Comparison of ENCODE assay signal across 10 cellular contexts in the genomic region with DNA sequence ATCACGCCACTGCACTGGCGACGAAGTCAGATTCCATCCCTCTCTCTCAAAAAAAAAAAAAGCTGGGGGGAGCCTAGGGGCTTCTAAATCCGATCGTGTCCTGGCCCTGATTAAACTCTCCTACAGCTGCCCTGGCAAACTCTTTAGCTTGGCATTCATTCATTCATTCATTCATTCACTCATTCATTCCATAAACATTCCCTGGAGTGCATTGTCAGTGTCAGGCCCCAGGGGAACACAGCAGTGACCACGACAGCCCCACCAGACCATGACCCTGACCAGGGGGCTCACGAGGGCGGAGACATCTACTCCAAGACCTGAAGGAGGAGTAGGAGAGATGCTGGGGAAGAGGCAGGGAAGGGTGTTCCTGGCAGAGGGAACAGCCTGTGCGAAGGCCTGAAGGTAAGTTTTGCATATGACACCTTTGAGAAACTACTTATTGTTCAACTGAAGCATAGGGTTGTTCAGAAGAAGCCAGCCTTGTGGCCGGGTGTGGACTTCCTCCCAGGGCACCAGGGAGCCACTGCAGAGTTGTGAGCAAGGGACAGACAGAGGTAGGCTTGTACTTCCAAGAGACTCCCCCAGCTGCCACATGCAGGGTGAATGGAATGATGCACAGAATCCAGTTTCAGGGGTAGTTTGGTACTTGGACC. TPM values are rescaled to one million over a fixed set of nuclear protein-coding genes. Genes with fewer than 3 reads are reported as not detected.
DNase-seq lines count a peak whose midpoint lies in the region; ATAC-seq lines count a peak whose summit lies in the region.
"Had no signal": no experiment of that assay in that cellular context is flagged by ENCODE, and none has a peak within 500 bp of the region (broad histone marks: within the 10 kb centered on the region; RNA-seq: fewer than 3 reads in every experiment).

No MANE protein-coding gene starts in this region.

- no peak overlapping the region for H3K4me3 Mint-ChIP-seq in activated CD4-positive, alpha-beta T cell treated with anti-CD3 and anti-CD28 coated beads for 36 hours
- no peak overlapping the region for H3K4me3 Mint-ChIP-seq in effector memory CD8-positive, alpha-beta T cell
- no peak overlapping the region for H3K4me3 Mint-ChIP-seq in stimulated activated effector memory CD8-positive, alpha-beta T cell treated with anti-CD3 and anti-CD28 coated beads, Interleukin-12 subunit alpha, Interleukin-12 subunit beta, amount 100 ng/mL, for 72 hours
- H3K4me3 Mint-ChIP-seq: stimulated activated naive CD8-positive, alpha-beta T cell treated with anti-CD3 and anti-CD28 coated beads, Interleukin-15, Interleukin-2, amounts not matched to agents 100 ng/mL and 50 ng/mL, for 24 hours had no signal

- ATAC-seq in activated CD4-positive, alpha-beta T cell treated with anti-CD3 and anti-CD28 coated beads for 36 hours, result peak; percentile 66
- ATAC-seq in HG03571 (IDR thresholded peaks at IDR 0.05; ENCODE audit: unreplicated experiment) (peak; percentile 8), HG03520 (IDR thresholded peaks at IDR 0.05; ENCODE audit: unreplicated experiment) (no peak)
- ATAC-seq in effector memory CD8-positive, alpha-beta T cell (replicated peaks), result peak; percentile 47
- peak; percentile 73 for ATAC-seq in stimulated activated effector memory CD8-positive, alpha-beta T cell treated with anti-CD3 and anti-CD28 coated beads, Interleukin-12 subunit alpha, Interleukin-12 subunit beta, amount 100 ng/mL, for 72 hours

- POLR2A ChIA-PET in activated CD4-positive, alpha-beta T cell treated with anti-CD3 and anti-CD28 coated beads for 36 hours (lab: Charles Lee), result interaction anchor here (0.6 to 2.2 kb wide), 4 partner anchors 29 to 108 kb away, joined by 4 to 20 read pairs (median 6); no protein-coding TSS in a partner anchor

- peaks cover 4% of the 10 kb centered on the region for H3K27me3 Mint-ChIP-seq in activated CD4-positive, alpha-beta T cell treated with anti-CD3 and anti-CD28 coated beads for 36 hours
- peaks cover 0 to 10% of the 10 kb centered on the region in 2 donors for H3K27me3 Mint-ChIP-seq in effector memory CD8-positive, alpha-beta T cell
- H3K27me3 Mint-ChIP-seq: stimulated activated naive CD8-positive, alpha-beta T cell treated with anti-CD3 and anti-CD28 coated beads, Interleukin-15, Interleukin-2, amounts not matched to agents 100 ng/mL and 50 ng/mL, for 24 hours had no signal

- peak overlapping the region; percentile 13 for H3K27ac Mint-ChIP-seq in activated CD4-positive, alpha-beta T cell treated with anti-CD3 and anti-CD28 coated beads for 36 hours
- no peak overlapping the region for H3K27ac Mint-ChIP-seq in effector memory CD8-positive, alpha-beta T cell
- no peak overlapping the region for H3K27ac Mint-ChIP-seq in stimulated activated effector memory CD8-positive, alpha-beta T cell treated with anti-CD3 and anti-CD28 coated beads, Interleukin-12 subunit alpha, Interleukin-12 subunit beta, amount 100 ng/mL, for 72 hours

- peaks cover 33% of the 10 kb centered on the region for H3K4me1 Mint-ChIP-seq in activated CD4-positive, alpha-beta T cell treated with anti-CD3 and anti-CD28 coated beads for 36 hours
- peaks cover 13 to 21% of the 10 kb centered on the region in 2 donors for H3K4me1 Mint-ChIP-seq in effector memory CD8-positive, alpha-beta T cell (ENCODE audit: low read depth in 2 of 2)
- peaks cover 40% of the 10 kb centered on the region for H3K4me1 Mint-ChIP-seq in stimulated activated effector memory CD8-positive, alpha-beta T cell treated with anti-CD3 and anti-CD28 coated beads, Interleukin-12 subunit alpha, Interleukin-12 subunit beta, amount 100 ng/mL, for 72 hours

- intact Hi-C loops in activated CD4-positive, alpha-beta T cell treated with anti-CD3 and anti-CD28 coated beads for 36 hours (cut with DNase I, micrococcal nuclease), result loop anchor here (1.0 to 5.0 kb wide), 2 partner anchors 36 to 152 kb away; no protein-coding TSS in a partner anchor

- DNase-seq in activated CD4-positive, alpha-beta T cell treated with anti-CD3 and anti-CD28 coated beads for 36 hours, result no peak
- DNase-seq in activated CD4-positive, alpha-beta T cell treated with anti-CD3 and anti-CD28 coated beads, Interleukin-2, amount 50 U/mL, for 1 hour, result no peak
- DNase-seq in effector memory CD8-positive, alpha-beta T cell, result no peak
- DNase-seq in stimulated activated effector memory CD8-positive, alpha-beta T cell treated with anti-CD3 and anti-CD28 coated beads, Interleukin-12 subunit alpha, Interleukin-12 subunit beta, amount 100 ng/mL, for 72 hours (ENCODE audit: low spot score in 2 of 2), result no peak
- no peak for DNase-seq in NCI-H2227 treated with DMSO at 0.1 percent for 48 hours (lab: John Stamatoyannopoulos, UW)
- no peak for DNase-seq in amniotic stem cell (lab: John Stamatoyannopoulos, UW)

- no peaks in the 10 kb centered on the region for H3K9me3 Mint-ChIP-seq in activated CD4-positive, alpha-beta T cell treated with anti-CD3 and anti-CD28 coated beads for 36 hours (ENCODE audit: low read depth)
- H3K9me3 Mint-ChIP-seq in effector memory CD8-positive, alpha-beta T cell, result no peaks in the 10 kb centered on the region
- no peaks in the 10 kb centered on the region for H3K9me3 Mint-ChIP-seq in stimulated activated effector memory CD8-positive, alpha-beta T cell treated with anti-CD3 and anti-CD28 coated beads, Interleukin-12 subunit alpha, Interleukin-12 subunit beta, amount 100 ng/mL, for 72 hours
- H3K9me3 Mint-ChIP-seq: stimulated activated naive CD8-positive, alpha-beta T cell treated with anti-CD3 and anti-CD28 coated beads, Interleukin-15, Interleukin-2, amounts not matched to agents 100 ng/mL and 50 ng/mL, for 24 hours had no signal

- H3K36me3 Mint-ChIP-seq in activated CD4-positive, alpha-beta T cell treated with anti-CD3 and anti-CD28 coated beads for 36 hours (ENCODE audit: low read depth), result no peaks in the 10 kb centered on the region
- peaks cover 6% of the 10 kb centered on the region for H3K36me3 Mint-ChIP-seq in effector memory CD8-positive, alpha-beta T cell (ENCODE audit: insufficient read depth)
- H3K36me3 Mint-ChIP-seq in stimulated activated effector memory CD8-positive, alpha-beta T cell treated with anti-CD3 and anti-CD28 coated beads, Interleukin-12 subunit alpha, Interleukin-12 subunit beta, amount 100 ng/mL, for 72 hours, result no peaks in the 10 kb centered on the region

- CTCF ChIA-PET in activated CD4-positive, alpha-beta T cell treated with anti-CD3 and anti-CD28 coated beads for 36 hours (lab: Charles Lee), result interaction anchor here (0.5 to 10.4 kb wide), 45 partner anchors 10 to 1849 kb away, joined by 3 to 288 read pairs (median 5); a partner anchor contains a TSS

RNA-seq across cellular contexts. Expression of a gene that starts 24.5 kb away (rescaled TPM):
- not detected for total RNA-seq in activated CD4-positive, alpha-beta T cell treated with anti-CD3 and anti-CD28 coated beads for 36 hours
- total RNA-seq: RPMI7951 had no signal

RNA-seq across cellular contexts. Expression of a gene that starts 25.1 kb away (rescaled TPM):
- total RNA-seq in activated CD4-positive, alpha-beta T cell treated with anti-CD3 and anti-CD28 coated beads for 36 hours, result 10 to 100 TPM; 56.2 to 81.5 TPM

RNA-seq across cellular contexts. Expression of a gene that starts 52.1 kb away (rescaled TPM):
- under 1 TPM; 0.56 to 0.73 TPM for total RNA-seq in activated CD4-positive, alpha-beta T cell treated with anti-CD3 and anti-CD28 coated beads for 36 hours

RNA-seq across cellular contexts. Expression of a gene that starts 54.3 kb away (rescaled TPM):
- total RNA-seq in activated CD4-positive, alpha-beta T cell treated with anti-CD3 and anti-CD28 coated beads for 36 hours, result not detected
- total RNA-seq: RPMI7951 had no signal
